In the genomic region with DNA sequence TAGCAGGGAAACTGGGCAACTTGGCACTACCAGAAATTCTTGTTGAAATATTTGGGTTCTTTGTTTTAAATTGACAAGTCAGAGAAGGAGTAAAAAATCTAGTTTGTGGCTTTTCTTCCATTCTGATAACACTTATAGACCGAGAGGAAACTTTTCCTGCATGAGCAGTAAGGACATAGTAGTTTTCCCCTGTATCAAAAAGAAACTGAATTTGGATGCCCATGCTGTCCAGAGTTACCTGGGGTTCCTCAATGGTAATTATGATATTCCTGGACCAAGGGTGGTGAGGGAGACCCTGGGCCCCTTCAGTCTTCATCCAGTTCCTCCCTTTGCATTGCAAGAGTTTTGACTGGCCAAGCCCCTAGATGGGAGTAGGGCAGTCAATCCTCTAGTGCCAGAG, we compare ENCODE assay signal across 26 cellular contexts. TPM values are rescaled to one million over a fixed set of nuclear protein-coding genes. Genes with fewer than 3 reads are reported as not detected.
DNase-seq lines count a peak whose midpoint lies in the region; ATAC-seq, FAIRE-seq and TF ChIP-seq lines count a peak whose summit lies in the region.
"Had no signal": no experiment of that assay in that cellular context is flagged by ENCODE, and none has a peak within 500 bp of the region (broad histone marks: within the 10 kb centered on the region; RNA-seq: fewer than 3 reads in every experiment).

No MANE protein-coding gene starts in this region.

- H3K27me3 Mint-ChIP-seq in GM23338 (ENCODE audit: insufficient read depth, low read depth, poor library complexity) = peaks cover 2% of the 10 kb centered on the region
- H3K27me3 Mint-ChIP-seq: CD4-positive, CD25-positive, alpha-beta regulatory T cell had no signal

- H3K9me2 ChIP-seq in GM23338 (ENCODE audit: insufficient read depth) = no peaks in the 10 kb centered on the region

- CTCF ChIA-PET in GM12878 (lab: Yijun Ruan, JAX) = interaction anchor here (1.1 to 1.2 kb wide), 2 partner anchors 8 to 25 kb away, joined by 3 to 4 read pairs; no protein-coding TSS in a partner anchor

- no TSS peak for BruUV-seq in GM12878 (replicated peaks; lab: Mats Ljungman, UMichigan)

- no peak overlapping the region for H2AFZ ChIP-seq in GM23338
- no peak overlapping the region for H2AFZ ChIP-seq in GM12878 (ENCODE audit: control insufficient read depth, low read depth, low read length)

- H3K4me2 ChIP-seq in GM23338 (no peak overlapping the region), GM12878 (ENCODE audit: control insufficient read depth, insufficient read depth) (no peak overlapping the region)
- H3K4me2 ChIP-seq: BLaER1 had no signal

- peaks cover 1% of the 10 kb centered on the region; the same call in 1 of the 3 replicates for H3K9me3 ChIP-seq in GM12878 (replicated peaks; ENCODE audit: control insufficient read depth, insufficient read depth, low read length)
- H3K9me3 ChIP-seq: BE2C, BLaER1 had no signal

- TF ChIP-seq RAD21 in GM12878 (IDR thresholded peaks at IDR 0.05; ENCODE audit: insufficient read depth, low read depth, low read length) = no peak

- POLR2A ChIA-PET in GM12878 (lab: Charles Lee) = interaction anchor here (1.0 kb wide), 1 partner anchor 24 kb away, joined by 3 read pairs; no protein-coding TSS in a partner anchor

- peaks cover 26% of the 10 kb centered on the region; the same call in 2 of the 3 replicates for H3K36me3 Mint-ChIP-seq in GM23338 (ENCODE audit: low read depth)
- H3K36me3 Mint-ChIP-seq: CD14-positive monocyte; CD4-positive, alpha-beta memory T cell; CD4-positive, CD25-positive, alpha-beta regulatory T cell had no signal

- H3K36me3 ChIP-seq in GM23338 (ENCODE audit: insufficient read depth) (peaks cover 17% of the 10 kb centered on the region), GM12878 (ENCODE audit: control insufficient read depth in 2 of 2, insufficient read depth in 2 of 2, low read length in 1 of 2) (no peaks in the 10 kb centered on the region)
- H3K36me3 ChIP-seq: BE2C, BLaER1 had no signal

- TF ChIP-seq EP300 in GM12878 (IDR thresholded peaks at IDR 0.05; ENCODE audit: borderline replicate concordance in 1 of 2, control insufficient read depth in 1 of 2, low read depth in 2 of 2, low read length in 2 of 2) = no peak

- H3K27ac ChIP-seq in GM23338 (ENCODE audit: low read depth) (no peak overlapping the region), GM12878 (ENCODE audit: control insufficient read depth, insufficient read depth) (no peak overlapping the region)
- H3K27ac ChIP-seq: BLaER1 had no signal

- H3K79me2 ChIP-seq in GM23338 (replicated peaks; ENCODE audit: insufficient read depth) = no peaks in the 10 kb centered on the region
- H3K79me2 ChIP-seq in GM12878 (ENCODE audit: control insufficient read depth, insufficient read depth, low read length) = no peaks in the 10 kb centered on the region

- no peak overlapping the region for H3K4me3 Mint-ChIP-seq in GM23338
- H3K4me3 Mint-ChIP-seq: CD4-positive, alpha-beta memory T cell; CD4-positive, CD25-positive, alpha-beta regulatory T cell; CD8-positive, alpha-beta memory T cell had no signal

- no peaks in the 10 kb centered on the region for H3K4me1 Mint-ChIP-seq in GM23338
- H3K4me1 Mint-ChIP-seq: CD14-positive monocyte; CD4-positive, alpha-beta memory T cell; CD4-positive, CD25-positive, alpha-beta regulatory T cell; CD8-positive, alpha-beta memory T cell had no signal

- H3K27me3 ChIP-seq in GM23338 (ENCODE audit: insufficient read depth) = no peaks in the 10 kb centered on the region
- no peaks in the 10 kb centered on the region for H3K27me3 ChIP-seq in GM12878 (replicated peaks in 1 of 2; ENCODE audit: control insufficient read depth in 2 of 2, insufficient read depth in 2 of 2, low read length in 1 of 2)
- H3K27me3 ChIP-seq: BE2C, BLaER1 had no signal

- in situ Hi-C loops in GM12878 (cut with MboI) = no loop called here

- ATAC-seq in GM23338 (no peak), GM12878 (0 out of 3 replicates have a peak, but pooled peaks have one; percentile 32)

- SMC1A ChIA-PET in GM12878 (lab: Charles Lee; ENCODE audit: uncharacterized antibody, unreplicated experiment) = interaction anchor here (1.2 to 2.7 kb wide), 4 partner anchors 8 to 19 kb away, joined by 3 to 11 read pairs (median 6); no protein-coding TSS in a partner anchor

- H3K27ac Mint-ChIP-seq in GM23338 = no peak overlapping the region
- H3K27ac Mint-ChIP-seq: CD14-positive monocyte; CD4-positive, alpha-beta memory T cell; CD4-positive, CD25-positive, alpha-beta regulatory T cell; CD8-positive, alpha-beta memory T cell had no signal

- DNase-seq in GM23338 (ENCODE audit: low spot score) (peak; percentile 12), OCI-M1 (lab: John Stamatoyannopoulos, UW) (peak; percentile 24), GM12878 (ENCODE audit: low read depth, low spot score) (no peak), mesenteric fat pad (ENCODE audit: low spot score) (no peak), Kasumi-1 (lab: John Stamatoyannopoulos, UW) (no peak)
- DNase-seq: 8988T; ACHN; BE2C; C1 segment of cervical spinal cord; CD4-positive, alpha-beta memory T cell; CD4-positive, CD25-positive, alpha-beta regulatory T cell; CD8-positive, alpha-beta memory T cell; COR-L47; DMS 273 treated with DMSO at 0.1 percent for 48 hours; DMS153; DMS53; DMS79; DND-41; EL; GDM1 had no signal

- TF ChIP-seq CTCF in GM23338 (conservative IDR thresholded peaks at IDR 0.05; ENCODE audit: low read depth in 2 of 2) = no peak
- no peak for TF ChIP-seq CTCF in GM12878 (IDR thresholded peaks at IDR 0.05 in 2 of 3, conservative IDR thresholded peaks at IDR 0.05 in 1 of 3; ENCODE audit: control insufficient read depth in 2 of 3, extremely low read depth in 1 of 3, insufficient read depth in 1 of 3, low read depth in 3 of 3, low read length in 3 of 3)

- no peaks in the 10 kb centered on the region for H4K20me1 ChIP-seq in GM23338 (replicated peaks; ENCODE audit: insufficient read depth)
- no peaks in the 10 kb centered on the region for H4K20me1 ChIP-seq in GM12878 (ENCODE audit: control insufficient read depth, insufficient read depth)
- H4K20me1 ChIP-seq: BLaER1 had no signal

- RAD21 ChIA-PET in GM12878 (lab: Charles Lee; ENCODE audit: unreplicated experiment) = no interaction called here

- peaks cover 49% of the 10 kb centered on the region for H3K9me3 Mint-ChIP-seq in GM23338

- H3K9ac ChIP-seq in GM12878 (ENCODE audit: control insufficient read depth, insufficient read depth, low read length) = no peak overlapping the region
- H3K9ac ChIP-seq: BLaER1 had no signal

- no peak for TF ChIP-seq POLR2A in GM12878 (IDR thresholded peaks at IDR 0.05; ENCODE audit: low read depth, low read length)

- 5% methylated on average over 1 of the region's 1 CpG for WGBS in GM12878 (ENCODE audit: insufficient coverage, insufficient replicate concordance, low lambda C conversion rate, missing lambda C conversion rate)

- H3K4me1 ChIP-seq in GM23338 (ENCODE audit: insufficient read depth) = no peaks in the 10 kb centered on the region
- no peaks in the 10 kb centered on the region for H3K4me1 ChIP-seq in GM12878 (ENCODE audit: control insufficient read depth, insufficient read depth, low read length)
- H3K4me1 ChIP-seq: BE2C, BLaER1 had no signal

- intact Hi-C loops in GM12878 (cut with micrococcal nuclease; ENCODE audit: unreplicated experiment) = no loop called here

- FAIRE-seq in GM12878 (lab: Jason Lieb, UNC) = no peak
- FAIRE-seq: A204.1, GM12891, GM19239 had no signal

- no peak overlapping the region for H3K4me3 ChIP-seq in GM23338
- H3K4me3 ChIP-seq in GM12878 = no peak overlapping the region
- H3K4me3 ChIP-seq: BLaER1 had no signal

- H3F3A ChIP-seq in GM23338 (replicated peaks; ENCODE audit: low read depth) = no peaks in the 10 kb centered on the region

RNA-seq across cellular contexts. Expression of a gene that starts 19.9 kb away (rescaled TPM):
- total RNA-seq in GM23338 (2014; rRNA removed; shearing (Covaris generic)) = 20.9 and 22.0 TPM in 2 replicates
- polyA plus RNA-seq in GM23338 (2016; fragmentation: Nextera tagmentation; extraction: Ambion mirVana) (10.4 and 13.1 TPM in 2 replicates), GM12878 (2011; rRNA removed) (17.6 and 25.4 TPM in 2 replicates), GM12878 (2014; fragmentation: Illumina TruSeq; extraction: Trizol) (1.8 and 2.5 TPM in 2 replicates), GM12878 (2014; fragmentation: Nextera tagmentation; extraction: Ambion mirVana) (under 1 TPM; 0.64 to 0.80 TPM), GM12878 (2014; rRNA removed) (1.3 and 1.7 TPM in 2 replicates), GM12878 (2016; fragmentation: Nextera tagmentation; extraction: Ambion mirVana) (1 to 10 TPM in 1 of 2 experiments, under 1 TPM in 1; 0.81 to 1.2 TPM)
- 45.8 and 46.4 TPM in 2 replicates for total RNA-seq in GM12878 (2013; cell fraction: nucleolus; rRNA removed)
- total RNA-seq in GM12878 (2014; rRNA removed) (1.8 and 2.3 TPM in 2 replicates), GM12878 (2014; rRNA removed; fragmentation: Illumina TruSeq; extraction: Trizol) (2.0 TPM in 2 replicates), GM12878 (2021) (1.5 and 2.1 TPM in 2 replicates), mesenteric fat pad (29.9 TPM)
- 0.12 TPM for polyA plus RNA-seq in GM12878 (2011; ENCODE audit: low read depth)
- 5.3 and 7.0 TPM in 2 replicates for polyA plus RNA-seq in GM12878 (2011; cell fraction: cytosol; rRNA removed)
- polyA plus RNA-seq in GM12878 (2011; cell fraction: nucleus; rRNA removed) = 18.3 and 21.6 TPM in 2 replicates
- polyA plus RNA-seq in GM12878 (2012) = 0.14 TPM in 2 replicates
- 18.4 and 20.3 TPM in 2 replicates for polyA minus RNA-seq in GM12878 (2011; rRNA and poly(A)+ RNA removed)
- polyA minus RNA-seq in GM12878 (2011; cell fraction: cytosol; rRNA and poly(A)+ RNA removed) = 5.2 and 7.0 TPM in 2 replicates
- 15.4 and 20.6 TPM in 2 replicates for polyA minus RNA-seq in GM12878 (2011; cell fraction: nucleus; rRNA and poly(A)+ RNA removed)
- total RNA-seq: CD4-positive, CD25-positive, alpha-beta regulatory T cell; CD8-positive, alpha-beta memory T cell had no signal
- polyA plus RNA-seq: CD14-positive monocyte; CD4-positive, alpha-beta memory T cell; CD4-positive, CD25-positive, alpha-beta regulatory T cell had no signal

RNA-seq across cellular contexts. Expression of a gene that starts 37.4 kb away (rescaled TPM):
- total RNA-seq in GM23338 (2014; rRNA removed; shearing (Covaris generic)) = 14.7 and 17.1 TPM in 2 replicates
- 14.9 and 15.0 TPM in 2 replicates for polyA plus RNA-seq in GM23338 (2016; fragmentation: Nextera tagmentation; extraction: Ambion mirVana)
- total RNA-seq in GM12878 (2013; cell fraction: nucleolus; rRNA removed) = 33.1 and 35.4 TPM in 2 replicates
- total RNA-seq in GM12878 (2014; rRNA removed) = 3.4 and 4.6 TPM in 2 replicates
- 4.5 and 4.8 TPM in 2 replicates for total RNA-seq in GM12878 (2014; rRNA removed; fragmentation: Illumina TruSeq; extraction: Trizol)
- 2.1 and 3.2 TPM in 2 replicates for total RNA-seq in GM12878 (2021)
- polyA plus RNA-seq in GM12878 (2011; ENCODE audit: low read depth) = 0.50 TPM
- 44.6 and 67.7 TPM in 2 replicates for polyA plus RNA-seq in GM12878 (2011; rRNA removed)
- 21.2 and 22.4 TPM in 2 replicates for polyA plus RNA-seq in GM12878 (2011; cell fraction: cytosol; rRNA removed)
- polyA plus RNA-seq in GM12878 (2011; cell fraction: nucleus; rRNA removed) = 18.4 and 23.5 TPM in 2 replicates
- 0.66 and 0.69 TPM in 2 replicates for polyA plus RNA-seq in GM12878 (2012)
- 5.1 and 6.4 TPM in 2 replicates for polyA plus RNA-seq in GM12878 (2014; fragmentation: Illumina TruSeq; extraction: Trizol)
- polyA plus RNA-seq in GM12878 (2014; fragmentation: Nextera tagmentation; extraction: Ambion mirVana) = 1 to 10 TPM; 5.3 to 8.9 TPM
- polyA plus RNA-seq in GM12878 (2014; rRNA removed) = 4.1 and 4.7 TPM in 2 replicates
- polyA plus RNA-seq in GM12878 (2016; fragmentation: Nextera tagmentation; extraction: Ambion mirVana) = 1 to 10 TPM; 2.6 to 4.1 TPM
- 10.7 and 14.3 TPM in 2 replicates for polyA minus RNA-seq in GM12878 (2011; rRNA and poly(A)+ RNA removed)
- polyA minus RNA-seq in GM12878 (2011; cell fraction: cytosol; rRNA and poly(A)+ RNA removed) = 4.1 and 6.1 TPM in 2 replicates
- 7.0 and 7.3 TPM in 2 replicates for polyA minus RNA-seq in GM12878 (2011; cell fraction: nucleus; rRNA and poly(A)+ RNA removed)
- 70.0 TPM for total RNA-seq in mesenteric fat pad
- total RNA-seq: CD4-positive, alpha-beta memory T cell; CD4-positive, CD25-positive, alpha-beta regulatory T cell; CD8-positive, alpha-beta memory T cell; G401 had no signal
- polyA plus RNA-seq: CD14-positive monocyte; CD4-positive, alpha-beta memory T cell; CD4-positive, CD25-positive, alpha-beta regulatory T cell; CD8-positive, alpha-beta memory T cell had no signal

RNA-seq across cellular contexts. Expression of a gene that starts 53.3 kb away (rescaled TPM):
- 7.9 and 11.2 TPM in 2 replicates for total RNA-seq in GM23338 (2014; rRNA removed; shearing (Covaris generic))
- polyA plus RNA-seq in GM23338 (2016; fragmentation: Nextera tagmentation; extraction: Ambion mirVana) (3.1 and 4.9 TPM in 2 replicates), GM12878 (2011; rRNA removed) (3.1 and 7.7 TPM in 2 replicates), GM12878 (2014; fragmentation: Illumina TruSeq; extraction: Trizol) (0.48 and 3.6 TPM in 2 replicates), GM12878 (2014; fragmentation: Nextera tagmentation; extraction: Ambion mirVana) (under 1 TPM in 1 of 2 experiments, not detected in 1; 0.11 TPM), GM12878 (2014; rRNA removed) (0.47 and 1.3 TPM in 2 replicates), GM12878 (2016; fragmentation: Nextera tagmentation; extraction: Ambion mirVana) (1 to 10 TPM in 1 of 2 experiments, under 1 TPM in 1; 0.79 to 1.2 TPM)
- 54.8 and 57.3 TPM in 2 replicates for total RNA-seq in GM12878 (2013; cell fraction: nucleolus; rRNA removed)
- total RNA-seq in GM12878 (2014; rRNA removed) (0.68 and 1.0 TPM in 2 replicates), GM12878 (2014; rRNA removed; fragmentation: Illumina TruSeq; extraction: Trizol) (0.45 and 0.55 TPM in 2 replicates), GM12878 (2021) (0.33 and 1.1 TPM in 2 replicates), mesenteric fat pad (10.4 TPM)
- 0.30 TPM for polyA plus RNA-seq in GM12878 (2011; ENCODE audit: low read depth)
- polyA plus RNA-seq in GM12878 (2011; cell fraction: cytosol; rRNA removed) = 0.42 and 0.89 TPM in 2 replicates
- 6.7 and 7.8 TPM in 2 replicates for polyA plus RNA-seq in GM12878 (2011; cell fraction: nucleus; rRNA removed)
- 0.15 and 0.17 TPM in 2 replicates for polyA plus RNA-seq in GM12878 (2012)
- polyA minus RNA-seq in GM12878 (2011; rRNA and poly(A)+ RNA removed) = 2.5 and 2.6 TPM in 2 replicates
- 1.2 and 3.0 TPM in 2 replicates for polyA minus RNA-seq in GM12878 (2011; cell fraction: cytosol; rRNA and poly(A)+ RNA removed)
- polyA minus RNA-seq in GM12878 (2011; cell fraction: nucleus; rRNA and poly(A)+ RNA removed) = 7.1 and 8.7 TPM in 2 replicates
- total RNA-seq: CD4-positive, CD25-positive, alpha-beta regulatory T cell had no signal
- polyA plus RNA-seq: CD14-positive monocyte; CD4-positive, alpha-beta memory T cell; CD4-positive, CD25-positive, alpha-beta regulatory T cell; CD8-positive, alpha-beta memory T cell had no signal

Comparison
In these comparisons a context has a peak if more than half of its experiments do, and no peak if none do; other contexts are left out.
1. DNase-seq: peak in GM23338 (single experiment) and OCI-M1 (single experiment); none in GM12878 (single experiment), mesenteric fat pad (single experiment) and Kasumi-1 (0 of 2).